20 cellular contexts compared by ENCODE assay signal in the genomic region with DNA sequence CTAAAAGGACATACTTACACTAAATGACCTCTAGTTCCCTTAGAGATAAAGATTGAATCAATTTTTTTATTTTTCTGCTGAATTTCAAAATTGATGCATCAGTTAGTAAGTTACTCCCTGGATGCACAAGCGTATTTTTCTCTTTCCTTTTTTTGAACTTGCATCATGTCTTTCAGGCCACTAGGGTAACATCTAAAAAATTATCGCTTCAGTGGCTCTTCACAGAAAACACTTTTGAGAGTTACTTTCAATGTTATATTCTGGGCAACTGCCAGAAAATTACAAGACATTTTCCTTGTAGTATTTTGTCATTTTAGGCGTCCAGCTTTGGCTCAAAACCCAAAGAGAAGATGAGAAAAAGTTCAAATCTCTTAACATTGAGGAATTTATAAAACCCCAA. TPM values are rescaled to one million over a fixed set of nuclear protein-coding genes. Genes with fewer than 3 reads are reported as not detected.
DNase-seq lines count a peak whose midpoint lies in the region; TF ChIP-seq lines count a peak whose summit lies in the region.
"Had no signal": no experiment of that assay in that cellular context is flagged by ENCODE, and none has a peak within 500 bp of the region (broad histone marks: within the 10 kb centered on the region; RNA-seq: fewer than 3 reads in every experiment).

No MANE protein-coding gene starts in this region.

- H3K4me1 ChIP-seq in Loucy (ENCODE audit: insufficient read depth, low read length, poor library complexity, severe bottlenecking) (peaks cover 16% of the 10 kb centered on the region), neural progenitor cell (no peaks in the 10 kb centered on the region)
- H3K4me1 ChIP-seq: thyroid gland had no signal

- H3K27me3 ChIP-seq in Loucy (ENCODE audit: insufficient read depth, low read length, poor library complexity, severe bottlenecking) = no peaks in the 10 kb centered on the region
- H3K27me3 ChIP-seq in neural progenitor cell = no peaks in the 10 kb centered on the region
- no peaks in the 10 kb centered on the region for H3K27me3 ChIP-seq in MG63
- H3K27me3 ChIP-seq: thyroid gland had no signal

- no peak overlapping the region for H3K4me2 ChIP-seq in Loucy (ENCODE audit: low read depth, low read length, poor library complexity, severe bottlenecking)
- H3K4me2 ChIP-seq in neural progenitor cell = no peak overlapping the region
- H3K4me2 ChIP-seq: smooth muscle cell had no signal

- no peak overlapping the region for H3K27ac ChIP-seq in neural progenitor cell
- H3K27ac ChIP-seq: epithelial cell of prostate, thyroid gland had no signal

- no peaks in the 10 kb centered on the region for H3K9me2 ChIP-seq in Loucy (replicated peaks; ENCODE audit: low read depth, low read length)

- H3F3A ChIP-seq in Loucy (ENCODE audit: low read depth) = no peaks in the 10 kb centered on the region
- no peaks in the 10 kb centered on the region for H3F3A ChIP-seq in neural progenitor cell (ENCODE audit: low read depth)

- H3K4me3 Mint-ChIP-seq in neural progenitor cell = no peak overlapping the region
- H3K4me3 Mint-ChIP-seq: activated CD4-positive, alpha-beta memory T cell treated with anti-CD3 and anti-CD28 coated beads for 36 hours; T-helper 17 cell; WTC11 had no signal

- H3K9me3 Mint-ChIP-seq in neural progenitor cell = peaks cover 9% of the 10 kb centered on the region
- H3K9me3 Mint-ChIP-seq: activated CD4-positive, alpha-beta memory T cell treated with anti-CD3 and anti-CD28 coated beads for 36 hours had no signal

- H3K36me3 Mint-ChIP-seq in neural progenitor cell = no peaks in the 10 kb centered on the region
- H3K36me3 Mint-ChIP-seq: activated CD4-positive, alpha-beta memory T cell treated with anti-CD3 and anti-CD28 coated beads for 36 hours had no signal

- DNase-seq in ELR (ENCODE audit: low read depth) (peak; percentile 12), epithelial cell of proximal tubule (ENCODE audit: low read depth) (no peak), neural progenitor cell (ENCODE audit: low spot score) (no peak), MG63 (no peak), T-helper 2 cell (no peak)
- DNase-seq in activated CD4-positive, alpha-beta T cell treated with anti-CD3 and anti-CD28 coated beads, Interleukin-2, amount 50 U/mL, for 48 hours = no peak
- DNase-seq: activated CD4-positive, alpha-beta memory T cell treated with anti-CD3 and anti-CD28 coated beads for 36 hours; activated naive CD4-positive, alpha-beta T cell; COR-L47; left colon; NCI-H1694; NCI-H2171 treated with DMSO at 0.1 percent for 48 hours; stimulated activated CD4-positive, alpha-beta T cell treated with anti-CD3 and anti-CD28 coated beads, Interleukin-2, amount 100 ng/mL, for 48 hours; stimulated activated naive CD4-positive, alpha-beta T cell treated with Interleukin-2 at 50 U/mL for 16 hours; T-helper 17 cell; thyroid gland had no signal

- H4K20me1 ChIP-seq in Loucy (ENCODE audit: insufficient read depth, low read length, poor library complexity, severe bottlenecking) (no peaks in the 10 kb centered on the region), neural progenitor cell (ENCODE audit: low read depth) (no peaks in the 10 kb centered on the region)

- peaks cover 3% of the 10 kb centered on the region for H3K27me3 Mint-ChIP-seq in neural progenitor cell (ENCODE audit: insufficient read depth, low read depth)
- H3K27me3 Mint-ChIP-seq: T-helper 17 cell had no signal

- H3K79me2 ChIP-seq in Loucy (ENCODE audit: insufficient read depth, low read length) (no peaks in the 10 kb centered on the region), neural progenitor cell (ENCODE audit: low read depth) (no peaks in the 10 kb centered on the region)

- H3K36me3 ChIP-seq in Loucy (ENCODE audit: insufficient read depth, low read length) (no peaks in the 10 kb centered on the region), neural progenitor cell (peaks cover 2% of the 10 kb centered on the region), MG63 (no peaks in the 10 kb centered on the region)
- H3K36me3 ChIP-seq: thyroid gland had no signal

- H3K27ac Mint-ChIP-seq in neural progenitor cell = no peak overlapping the region
- H3K27ac Mint-ChIP-seq: activated CD4-positive, alpha-beta memory T cell treated with anti-CD3 and anti-CD28 coated beads for 36 hours; T-helper 17 cell; WTC11 had no signal

- H3K9ac ChIP-seq in Loucy (ENCODE audit: low read depth, low read length, poor library complexity, severe bottlenecking) (no peak overlapping the region), neural progenitor cell (no peak overlapping the region)

- TF ChIP-seq CTCF in Loucy (conservative IDR thresholded peaks at IDR 0.05; ENCODE audit: low read length) (peak; percentile 51), epithelial cell of proximal tubule (conservative IDR thresholded peaks at IDR 0.05; ENCODE audit: low read depth, low read length) (peak; percentile 20), neural progenitor cell (IDR thresholded peaks at IDR 0.05) (peak; percentile 25)

- peaks cover 4% of the 10 kb centered on the region for H3K4me1 Mint-ChIP-seq in neural progenitor cell

- H3K4me3 ChIP-seq in Loucy (ENCODE audit: low read length, poor library complexity, severe bottlenecking) (no peak overlapping the region), epithelial cell of proximal tubule (ENCODE audit: low read depth, low read length) (no peak overlapping the region), neural progenitor cell (no peak overlapping the region), MG63 (no peak overlapping the region)
- H3K4me3 ChIP-seq: smooth muscle cell, thyroid gland had no signal

- H2AFZ ChIP-seq in Loucy (ENCODE audit: low read length) = no peak overlapping the region
- no peak overlapping the region for H2AFZ ChIP-seq in neural progenitor cell (replicated peaks)

- H3K9me3 ChIP-seq in Loucy (ENCODE audit: insufficient read depth, low read depth, low read length) = no peaks in the 10 kb centered on the region
- no peaks in the 10 kb centered on the region for H3K9me3 ChIP-seq in neural progenitor cell (ENCODE audit: low read depth)
- no peaks in the 10 kb centered on the region for H3K9me3 ChIP-seq in MG63
- H3K9me3 ChIP-seq: thyroid gland had no signal

RNA-seq across cellular contexts. Expression of gene DSEL, which starts 59.8 kb away (rescaled TPM):
- total RNA-seq in epithelial cell of proximal tubule (7.1 and 8.2 TPM in 2 replicates), neural progenitor cell (ENCODE audit: low replicate concordance) (7.1 and 8.6 TPM in 2 replicates)
- 3.7 and 6.2 TPM in 2 replicates for total RNA-seq in MG63 (2014; rRNA removed; shearing (Covaris generic); ENCODE audit: low replicate concordance)
